In the genomic region with DNA sequence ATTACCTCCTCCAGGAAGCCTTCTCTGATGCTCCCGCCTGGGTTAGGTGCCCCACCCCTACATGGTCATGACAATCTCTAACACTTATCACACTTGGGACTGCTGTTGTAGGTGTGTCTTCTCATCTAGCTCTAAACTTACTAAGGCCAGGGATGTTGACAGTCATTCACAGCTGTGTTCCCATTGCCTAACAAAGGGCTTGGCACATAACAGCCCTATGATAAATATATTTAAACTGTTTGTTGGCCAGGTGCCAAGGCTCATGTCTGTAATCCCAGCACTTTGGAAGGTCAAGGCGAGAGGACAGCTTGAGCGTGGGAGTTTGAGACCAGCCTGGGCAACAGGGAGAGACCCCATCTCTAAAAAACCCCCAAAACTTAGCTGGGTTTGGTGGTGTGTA, we compare ENCODE assay signal across 23 cellular contexts.
DNase-seq lines count a peak whose midpoint lies in the region; ATAC-seq and TF ChIP-seq lines count a peak whose summit lies in the region.
"Had no signal": no experiment of that assay in that cellular context is flagged by ENCODE, and none has a peak within 500 bp of the region (broad histone marks: within the 10 kb centered on the region; RNA-seq: fewer than 3 reads in every experiment).

No MANE protein-coding gene starts in this region.

- ATAC-seq in mucosa of descending colon (peak; percentile 79), HG03095 (IDR thresholded peaks at IDR 0.05; ENCODE audit: unreplicated experiment) (no peak)
- no peak for ATAC-seq in activated CD8-positive, alpha-beta T cell treated with anti-CD3 and anti-CD28 coated beads for 36 hours
- ATAC-seq: SK-N-SH treated with all-trans-retinoic acid at 6 μM for 48 hours, T-cell had no signal

- intact Hi-C loops in mucosa of descending colon (cut with DNase I, micrococcal nuclease): no loop called here
- intact Hi-C loops in activated CD8-positive, alpha-beta T cell treated with anti-CD3 and anti-CD28 coated beads for 36 hours (cut with micrococcal nuclease): no loop called here

- H3K27me3 Mint-ChIP-seq in activated CD8-positive, alpha-beta T cell treated with anti-CD3 and anti-CD28 coated beads for 36 hours: peaks cover 4% of the 10 kb centered on the region
- H3K27me3 Mint-ChIP-seq: CD4-positive, alpha-beta T cell had no signal

- H3K9me3 Mint-ChIP-seq in activated CD8-positive, alpha-beta T cell treated with anti-CD3 and anti-CD28 coated beads for 36 hours: peaks cover 7% of the 10 kb centered on the region

- H3K9me2 ChIP-seq in hepatocyte (replicated peaks; ENCODE audit: insufficient read depth): no peaks in the 10 kb centered on the region

- H3K4me1 ChIP-seq in mucosa of descending colon (ENCODE audit: low read depth) (no peaks in the 10 kb centered on the region), hepatocyte (ENCODE audit: insufficient read depth) (no peaks in the 10 kb centered on the region)
- H3K4me1 ChIP-seq: BLaER1, Caco-2, HAP-1 had no signal

- POLR2A ChIA-PET in activated CD8-positive, alpha-beta T cell treated with anti-CD3 and anti-CD28 coated beads for 36 hours (lab: Charles Lee): no interaction called here

- H2AFZ ChIP-seq in hepatocyte: no peak overlapping the region

- no peaks in the 10 kb centered on the region for H3K4me1 Mint-ChIP-seq in activated CD8-positive, alpha-beta T cell treated with anti-CD3 and anti-CD28 coated beads for 36 hours (ENCODE audit: low read depth)
- H3K4me1 Mint-ChIP-seq: T-cell had no signal

- TF ChIP-seq CTCF in mucosa of descending colon (IDR thresholded peaks at IDR 0.05) (no peak), hepatocyte (IDR thresholded peaks at IDR 0.05; ENCODE audit: poor library complexity) (no peak)
- TF ChIP-seq CTCF in activated CD8-positive, alpha-beta T cell treated with anti-CD3 and anti-CD28 coated beads for 36 hours (IDR thresholded peaks at IDR 0.05): no peak

- H3K36me3 Mint-ChIP-seq in activated CD8-positive, alpha-beta T cell treated with anti-CD3 and anti-CD28 coated beads for 36 hours (ENCODE audit: low read depth): no peaks in the 10 kb centered on the region
- H3K36me3 Mint-ChIP-seq: T-cell had no signal

- H4K20me1 ChIP-seq in hepatocyte (ENCODE audit: insufficient read depth, poor library complexity, severe bottlenecking): no peaks in the 10 kb centered on the region
- H4K20me1 ChIP-seq: BLaER1 had no signal

- H3K36me3 ChIP-seq in mucosa of descending colon (ENCODE audit: low read depth): no peaks in the 10 kb centered on the region
- no peaks in the 10 kb centered on the region for H3K36me3 ChIP-seq in hepatocyte (replicated peaks; ENCODE audit: insufficient read depth, low read depth)
- H3K36me3 ChIP-seq: BLaER1, HAP-1 had no signal

- TF ChIP-seq RAD21 in Ishikawa (IDR thresholded peaks at IDR 0.05; ENCODE audit: low read depth): no peak

- no peak overlapping the region for H3K4me2 ChIP-seq in hepatocyte
- H3K4me2 ChIP-seq: BLaER1, KMS-11 had no signal

- 85% methylated on average over 3 of the region's 3 CpGs for WGBS in hepatocyte (ENCODE audit: low lambda C conversion rate, missing lambda C conversion rate)

- no peak overlapping the region for H3K27ac Mint-ChIP-seq in activated CD8-positive, alpha-beta T cell treated with anti-CD3 and anti-CD28 coated beads for 36 hours
- H3K27ac Mint-ChIP-seq: CD4-positive, alpha-beta T cell had no signal

- H3K79me2 ChIP-seq in hepatocyte: no peaks in the 10 kb centered on the region

- peak; percentile 5 for DNase-seq in COR-L47 (lab: John Stamatoyannopoulos, UW)
- DNase-seq in NCI-H748 treated with DMSO at 0.1 percent for 48 hours (lab: John Stamatoyannopoulos, UW): peak; percentile 11
- DNase-seq in mucosa of descending colon: peak in 1 of 3 donors; percentile 55
- DNase-seq in stimulated activated CD8-positive, alpha-beta memory T cell treated with anti-CD3 and anti-CD28 coated beads, Interleukin-4, amount 100 ng/mL, for 48 hours: no peak
- no peak for DNase-seq in hepatocyte (ENCODE audit: low spot score)
- no peak for DNase-seq in activated CD8-positive, alpha-beta T cell treated with anti-CD3 and anti-CD28 coated beads for 36 hours
- DNase-seq: Caco-2; CD4-positive, alpha-beta T cell; DMS 273 treated with DMSO at 0.1 percent for 48 hours; DMS79 treated with DMSO at 0.1 percent for 48 hours; NCI-H1048; NCI-H1417 treated with DMSO at 0.1 percent for 48 hours; NCI-H187; NCI-H2227 treated with DMSO at 0.1 percent for 48 hours; NCI-H510A treated with DMSO at 0.1 percent for 48 hours; NK-92 treated with Interleukin-12 subunit alpha and Interleukin-12 subunit beta, amount 100 ng/mL, for 24 hours; T-cell had no signal

- H3K27me3 ChIP-seq in hepatocyte: no peaks in the 10 kb centered on the region
- H3K27me3 ChIP-seq: BLaER1 had no signal

- H3K9me3 ChIP-seq in mucosa of descending colon (no peaks in the 10 kb centered on the region), hepatocyte (ENCODE audit: low read depth) (no peaks in the 10 kb centered on the region)
- H3K9me3 ChIP-seq: HAP-1 had no signal

- H3K4me3 ChIP-seq in mucosa of descending colon (no peak overlapping the region), hepatocyte (no peak overlapping the region)
- H3K4me3 ChIP-seq: BLaER1, HAP-1 had no signal

- CTCF ChIA-PET in activated CD8-positive, alpha-beta T cell treated with anti-CD3 and anti-CD28 coated beads for 36 hours (lab: Charles Lee): interaction anchor here (0.7 to 2.1 kb wide), 2 partner anchors 21 to 337 kb away, joined by 3 to 14 read pairs; no protein-coding TSS in a partner anchor

- TF ChIP-seq EP300 in Ishikawa (IDR thresholded peaks at IDR 0.05; ENCODE audit: borderline replicate concordance): no peak

- H3K4me3 Mint-ChIP-seq in activated CD8-positive, alpha-beta T cell treated with anti-CD3 and anti-CD28 coated beads for 36 hours: no peak overlapping the region
- H3K4me3 Mint-ChIP-seq: CD4-positive, alpha-beta T cell; T-cell had no signal

- H3K27ac ChIP-seq in hepatocyte: no peak overlapping the region
- H3K27ac ChIP-seq: BLaER1, KMS-11 had no signal

TF ChIP-seq in Ishikawa, 13 proteins besides CTCF, POLR2A, EP300 and RAD21:
- TF ChIP-seq, protein P1, sequence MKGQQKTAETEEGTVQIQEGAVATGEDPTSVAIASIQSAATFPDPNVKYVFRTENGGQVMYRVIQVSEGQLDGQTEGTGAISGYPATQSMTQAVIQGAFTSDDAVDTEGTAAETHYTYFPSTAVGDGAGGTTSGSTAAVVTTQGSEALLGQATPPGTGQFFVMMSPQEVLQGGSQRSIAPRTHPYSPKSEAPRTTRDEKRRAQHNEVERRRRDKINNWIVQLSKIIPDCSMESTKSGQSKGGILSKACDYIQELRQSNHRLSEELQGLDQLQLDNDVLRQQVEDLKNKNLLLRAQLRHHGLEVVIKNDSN (IDR thresholded peaks at IDR 0.05): no peak
- 0 out of 2 replicates have a peak, but pooled peaks have one; percentile 23 for TF ChIP-seq NFIC (IDR thresholded peaks at IDR 0.05)

Comparison
In these comparisons a context has a peak if more than half of its experiments do, and no peak if none do; other contexts are left out.
1. DNase-seq: peak in COR-L47 (single experiment) and NCI-H748 treated with DMSO at 0.1 percent for 48 hours (single experiment); none in stimulated activated CD8-positive, alpha-beta memory T cell treated with anti-CD3 and anti-CD28 coated beads, Interleukin-4, amount 100 ng/mL, for 48 hours (single experiment), hepatocyte (single experiment) and activated CD8-positive, alpha-beta T cell treated with anti-CD3 and anti-CD28 coated beads for 36 hours (single experiment).